Comparison of ENCODE assay signal across 11 cellular contexts in the genomic region with DNA sequence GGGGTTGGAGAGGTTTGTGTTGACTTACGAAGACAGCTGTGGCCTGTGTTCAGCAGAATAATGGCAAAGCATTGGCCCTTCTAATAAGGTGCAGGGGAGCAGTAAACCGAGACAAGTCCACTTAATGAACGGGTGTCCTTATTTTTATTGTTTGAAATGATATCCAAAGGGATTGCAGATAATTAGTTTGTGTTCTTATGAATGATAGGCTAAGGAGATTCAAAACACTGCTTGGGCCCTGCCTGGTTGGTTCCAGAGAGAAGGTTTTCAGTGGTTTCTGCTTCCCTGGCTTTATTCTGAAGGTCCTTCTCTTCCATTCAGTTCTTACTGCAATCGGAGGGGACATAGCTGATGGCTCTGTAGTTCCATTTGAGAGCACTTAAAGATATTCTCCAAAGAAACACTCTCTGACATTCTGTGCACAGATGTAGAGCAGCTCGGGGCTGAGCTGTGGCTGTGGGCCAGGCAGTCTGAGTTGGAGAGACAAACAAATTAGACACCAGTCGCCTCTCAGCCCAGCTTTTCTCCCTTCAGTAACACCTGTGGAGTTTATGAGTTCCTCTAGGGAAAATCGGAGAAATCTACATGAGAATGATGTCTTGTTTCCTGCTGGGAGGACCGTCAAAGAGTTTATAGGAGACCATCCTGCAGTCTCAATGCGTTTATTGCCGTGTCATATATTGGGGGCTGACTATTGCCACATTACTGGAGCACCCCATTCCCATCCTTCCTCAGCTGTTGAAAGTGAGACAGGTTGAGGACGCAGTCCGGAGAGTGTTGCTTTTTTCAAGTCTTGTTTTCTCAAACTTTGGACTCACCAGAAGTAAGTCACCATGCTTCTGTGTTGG. TPM values are rescaled to one million over a fixed set of nuclear protein-coding genes. Genes with fewer than 3 reads are reported as not detected.
DNase-seq lines count a peak whose midpoint lies in the region; ATAC-seq lines count a peak whose summit lies in the region.
"Had no signal": no experiment of that assay in that cellular context is flagged by ENCODE, and none has a peak within 500 bp of the region (broad histone marks: within the 10 kb centered on the region; RNA-seq: fewer than 3 reads in every experiment).

No MANE protein-coding gene starts in this region.

- H3K27ac ChIP-seq in stomach smooth muscle (ENCODE audit: low read length), result peak overlapping the region; percentile 24

- no peaks in the 10 kb centered on the region for H3K36me3 ChIP-seq in stomach smooth muscle (ENCODE audit: control insufficient read depth in 2 of 2, insufficient read depth in 2 of 2, low read length in 2 of 2)

- intact Hi-C loops in left ventricle myocardium superior (cut with micrococcal nuclease), result no loop called here

- DNase-seq in NCI-H1105 (lab: John Stamatoyannopoulos, UW) (peak; percentile 66), NCI-H526 (lab: John Stamatoyannopoulos, UW) (peak; percentile 7 to 40), left ventricle myocardium superior (peak; percentile 69), kidney glomerular epithelial cell (lab: John Stamatoyannopoulos, UW) (no peak), RPMI8226 (no peak)
- DNase-seq: activated CD4-positive, alpha-beta T cell treated with anti-CD3 and anti-CD28 coated beads, Interleukin-2, amount 50 U/mL, for 1 hour; NCI-H446 treated with DMSO at 0.1 percent for 48 hours had no signal

- H3K9ac ChIP-seq in stomach smooth muscle (ENCODE audit: low read length in 2 of 2), result no peak overlapping the region

- peaks cover 13% of the 10 kb centered on the region for H3K4me1 ChIP-seq in stomach smooth muscle (ENCODE audit: control insufficient read depth, insufficient read depth, low read length)

- H3K4me3 ChIP-seq in stomach smooth muscle (ENCODE audit: low read length in 2 of 2), result no peak overlapping the region

- H3K27me3 ChIP-seq in stomach smooth muscle (ENCODE audit: control insufficient read depth in 1 of 2, insufficient read depth in 2 of 2, low read length in 2 of 2), result peaks cover 0 to 2% of the 10 kb centered on the region in 2 donors

- peak; percentile 79 for ATAC-seq in left ventricle myocardium superior
- ATAC-seq in GM18870 (IDR thresholded peaks at IDR 0.05; ENCODE audit: unreplicated experiment), result no peak
- ATAC-seq in GM18867 (IDR thresholded peaks at IDR 0.05; ENCODE audit: unreplicated experiment), result no peak

- no peaks in the 10 kb centered on the region for H3K9me3 ChIP-seq in stomach smooth muscle (ENCODE audit: control insufficient read depth in 2 of 2, low read length in 2 of 2)

RNA-seq across cellular contexts. Expression of a gene that starts 6.5 kb away (rescaled TPM):
- 8.2 TPM for total RNA-seq in left ventricle myocardium superior
- total RNA-seq: HT-29 had no signal

Comparison
In these comparisons a context has a peak if more than half of its experiments do, and no peak if none do; other contexts are left out.
1. DNase-seq: peak in NCI-H1105 (single experiment), NCI-H526 (2 of 2) and left ventricle myocardium superior (single experiment); none in kidney glomerular epithelial cell (single experiment) and RPMI8226 (single experiment).